ENCODE assay signal across 14 cellular contexts in the genomic region with DNA sequence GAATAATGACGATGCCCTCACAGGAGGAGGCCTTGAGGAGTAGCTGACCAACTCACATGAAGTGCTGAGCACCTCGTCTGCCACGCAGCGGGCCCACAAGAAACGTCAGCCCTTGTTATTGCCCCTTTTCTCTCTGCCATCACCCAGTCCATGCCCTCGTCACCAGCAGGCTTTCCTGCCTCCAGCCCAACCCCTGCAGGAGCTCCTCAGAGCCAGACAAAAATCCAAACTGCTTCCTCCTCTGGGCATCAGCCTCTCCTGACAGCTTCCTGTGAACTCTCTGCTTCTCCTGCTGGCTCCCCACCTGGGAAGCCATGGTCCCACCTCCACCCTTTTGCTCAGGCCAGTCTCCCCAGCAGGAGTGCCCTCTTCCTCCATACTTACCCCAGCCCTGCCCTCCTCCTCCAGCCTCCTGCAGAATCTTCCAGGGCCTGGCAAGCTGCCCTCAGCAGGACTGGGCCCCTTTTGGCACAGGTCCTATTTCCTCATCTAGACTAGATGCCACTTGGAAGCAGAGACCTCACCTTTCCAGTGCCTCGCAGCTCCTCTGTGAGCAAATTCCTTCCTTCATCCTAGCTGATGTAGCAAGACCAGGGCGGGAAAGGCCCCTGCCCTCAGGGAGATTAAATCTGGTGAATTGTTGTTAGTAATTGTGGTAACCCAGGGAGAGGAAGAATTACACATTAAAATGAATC.
DNase-seq lines count a peak whose midpoint lies in the region; ATAC-seq, FAIRE-seq and TF ChIP-seq lines count a peak whose summit lies in the region.
"Had no signal": no experiment of that assay in that cellular context is flagged by ENCODE, and none has a peak within 500 bp of the region (broad histone marks: within the 10 kb centered on the region; RNA-seq: fewer than 3 reads in every experiment).

No MANE protein-coding gene starts in this region.

- ATAC-seq in stimulated activated naive CD8-positive, alpha-beta T cell treated with anti-CD3 and anti-CD28 coated beads, Interleukin-15, Interleukin-2, amounts not matched to agents 100 U/mL and 50 U/mL, for 24 hours = no peak
- ATAC-seq in GM21367 (IDR thresholded peaks at IDR 0.05; ENCODE audit: unreplicated experiment) = no peak
- no peak for ATAC-seq in right lobe of liver
- ATAC-seq: Right ventricle myocardium inferior had no signal

- peak overlapping the region; percentile 80 for H3K27ac ChIP-seq in VCaP
- H3K27ac ChIP-seq in kidney (ENCODE audit: low read depth in 2 of 2, low read length in 2 of 2) = no peak overlapping the region
- no peak overlapping the region for H3K27ac ChIP-seq in right lobe of liver

- WGBS in right lobe of liver (ENCODE audit: insufficient coverage, low coverage, low lambda C conversion rate, missing lambda C conversion rate) = 88% methylated on average over 7 of the region's 8 CpGs

- H3K4me1 ChIP-seq in BE2C (no peaks in the 10 kb centered on the region), kidney (ENCODE audit: control insufficient read depth in 1 of 2, insufficient read depth in 1 of 2, low read depth in 1 of 2, low read length in 2 of 2) (peaks cover 0 to under 1% of the 10 kb centered on the region in 2 donors), right lobe of liver (peaks cover 0 to 1% (median 0%) of the 10 kb centered on the region in 4 donors)

- no peak overlapping the region for H3K4me3 ChIP-seq in BE2C (ENCODE audit: low read depth, low read length)
- H3K4me3 ChIP-seq in kidney (ENCODE audit: low read length in 2 of 2) = no peak overlapping the region
- no peak overlapping the region for H3K4me3 ChIP-seq in right lobe of liver

- H3K36me3 ChIP-seq in BE2C (no peaks in the 10 kb centered on the region), kidney (ENCODE audit: control insufficient read depth in 1 of 2, insufficient read depth in 2 of 2, low read length in 2 of 2) (no peaks in the 10 kb centered on the region), right lobe of liver (no peaks in the 10 kb centered on the region)

- no peak for TF ChIP-seq POLR2A in right lobe of liver (IDR thresholded peaks at IDR 0.05)

- H3K4me3 Mint-ChIP-seq in stimulated activated naive CD8-positive, alpha-beta T cell treated with anti-CD3 and anti-CD28 coated beads, Interleukin-15, Interleukin-2, amounts not matched to agents 100 ng/mL and 50 ng/mL, for 24 hours = no peak overlapping the region

- H3K27ac Mint-ChIP-seq in stimulated activated naive CD8-positive, alpha-beta T cell treated with anti-CD3 and anti-CD28 coated beads, Interleukin-15, Interleukin-2, amounts not matched to agents 100 ng/mL and 50 ng/mL, for 24 hours = peak overlapping the region; percentile 47

- intact Hi-C loops in kidney (cut with DNase I) (no loop called here), right lobe of liver (cut with DNase I) (loop anchor here in 1 of 2 donors (5.0 kb wide), 1 partner anchor 32 kb away; no protein-coding TSS in a partner anchor)

- no peaks in the 10 kb centered on the region for H3K27me3 Mint-ChIP-seq in stimulated activated naive CD8-positive, alpha-beta T cell treated with anti-CD3 and anti-CD28 coated beads, Interleukin-15, Interleukin-2, amounts not matched to agents 100 ng/mL and 50 ng/mL, for 24 hours

- peaks cover 57% of the 10 kb centered on the region for H3K4me1 Mint-ChIP-seq in stimulated activated naive CD8-positive, alpha-beta T cell treated with anti-CD3 and anti-CD28 coated beads, Interleukin-15, Interleukin-2, amounts not matched to agents 100 ng/mL and 50 ng/mL, for 24 hours (ENCODE audit: low read depth)

- TF ChIP-seq CTCF in VCaP (conservative IDR thresholded peaks at IDR 0.05) = no peak
- TF ChIP-seq CTCF in BE2C (IDR thresholded peaks at IDR 0.05; ENCODE audit: low read depth, low read length) = no peak
- no peak for TF ChIP-seq CTCF in kidney (IDR thresholded peaks at IDR 0.05; ENCODE audit: borderline replicate concordance, extremely low read depth, insufficient read depth)
- TF ChIP-seq CTCF in right lobe of liver (IDR thresholded peaks at IDR 0.05) = no peak

- H3K9me3 ChIP-seq in BE2C (no peaks in the 10 kb centered on the region), kidney (ENCODE audit: control insufficient read depth in 1 of 2, low read length in 2 of 2) (no peaks in the 10 kb centered on the region), right lobe of liver (no peaks in the 10 kb centered on the region)

- no peak for FAIRE-seq in kidney (lab: Jason Lieb, UNC)
- FAIRE-seq: G401.6 had no signal

- no peak overlapping the region for H3K9ac ChIP-seq in kidney (ENCODE audit: low read length in 2 of 2)

- DNase-seq in stimulated activated naive CD8-positive, alpha-beta T cell treated with anti-CD3 and anti-CD28 coated beads, Interleukin-15, Interleukin-2, amounts not matched to agents 100 U/mL and 50 U/mL, for 24 hours = no peak
- DNase-seq in iris pigment epithelial cell (ENCODE audit: low read depth) (peak; percentile 7), BE2C (no peak), kidney (no peak), right lobe of liver (no peak)
- DNase-seq: activated CD4-positive, alpha-beta T cell treated with anti-CD3 and anti-CD28 coated beads, Interleukin-2, amount 50 U/mL, for 4 hours; NCI-H187; stimulated activated CD4-positive, alpha-beta T cell treated with anti-CD3 and anti-CD28 coated beads, Interleukin-12 subunit alpha, Interleukin-12 subunit beta, amount 100 ng/mL, for 4 hours; T-helper 9 cell had no signal

- no peaks in the 10 kb centered on the region for H3K9me3 Mint-ChIP-seq in stimulated activated naive CD8-positive, alpha-beta T cell treated with anti-CD3 and anti-CD28 coated beads, Interleukin-15, Interleukin-2, amounts not matched to agents 100 ng/mL and 50 ng/mL, for 24 hours

- H3K36me3 Mint-ChIP-seq in stimulated activated naive CD8-positive, alpha-beta T cell treated with anti-CD3 and anti-CD28 coated beads, Interleukin-15, Interleukin-2, amounts not matched to agents 100 ng/mL and 50 ng/mL, for 24 hours (ENCODE audit: low read depth) = no peaks in the 10 kb centered on the region

- H3K27me3 ChIP-seq in BE2C (no peaks in the 10 kb centered on the region), right lobe of liver (no peaks in the 10 kb centered on the region)
